8 cellular contexts compared by ENCODE assay signal in the genomic region with DNA sequence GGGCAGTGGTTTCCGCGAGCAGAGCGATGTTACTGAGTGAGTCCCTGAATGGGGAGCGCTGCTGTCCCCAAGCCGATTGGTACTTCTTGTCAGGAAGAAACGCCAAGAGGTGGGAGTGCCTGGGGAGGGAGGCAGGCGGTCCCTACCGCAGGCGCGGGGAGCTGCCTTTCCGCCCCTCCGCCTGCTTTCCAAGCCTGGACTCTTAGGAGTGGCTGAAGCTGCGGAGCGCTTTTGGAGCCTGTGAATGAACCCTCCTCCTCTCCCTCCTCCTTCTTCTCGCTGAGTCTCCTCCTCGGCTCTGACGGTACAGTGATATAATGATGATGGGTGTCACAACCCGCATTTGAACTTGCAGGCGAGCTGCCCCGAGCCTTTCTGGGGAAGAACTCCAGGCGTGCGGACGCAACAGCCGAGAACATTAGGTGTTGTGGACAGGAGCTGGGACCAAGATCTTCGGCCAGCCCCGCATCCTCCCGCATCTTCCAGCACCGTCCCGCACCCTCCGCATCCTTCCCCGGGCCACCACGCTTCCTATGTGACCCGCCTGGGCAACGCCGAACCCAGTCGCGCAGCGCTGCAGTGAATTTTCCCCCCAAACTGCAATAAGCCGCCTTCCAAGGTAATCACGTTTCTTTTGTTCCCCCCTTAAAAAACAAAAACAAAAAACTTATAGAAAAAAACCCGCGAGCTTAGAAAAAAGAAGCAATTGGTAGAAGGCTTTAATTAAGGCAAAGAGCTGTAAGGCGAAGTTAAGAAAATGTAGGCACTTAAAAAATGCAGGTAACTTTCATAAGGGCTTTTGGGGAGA. TPM values are rescaled to one million over a fixed set of nuclear protein-coding genes. Genes with fewer than 3 reads are reported as not detected.
DNase-seq lines count a peak whose midpoint lies in the region; ATAC-seq and TF ChIP-seq lines count a peak whose summit lies in the region.

A gene (plus strand): TSS at position 340 of the 808 bp plus-strand sequence. CDS start 11,775 bp downstream, outside the sequence.

- H3K36me3 ChIP-seq in RWPE2 (ENCODE audit: low read depth) (no peaks in the 10 kb centered on the region), ectodermal cell (ENCODE audit: control insufficient read depth, insufficient read depth, low read length) (no peaks in the 10 kb centered on the region), subcutaneous abdominal adipose tissue (ENCODE audit: control insufficient read depth in 5 of 5, insufficient read depth in 5 of 5, low read length in 5 of 5) (no peaks in the 10 kb centered on the region)

- peaks cover 73% of the 10 kb centered on the region for H3K27me3 ChIP-seq in RWPE2 (ENCODE audit: insufficient read depth, poor library complexity, severe bottlenecking)
- H3K27me3 ChIP-seq in ectodermal cell (ENCODE audit: control insufficient read depth, insufficient read depth, low read length, poor library complexity, severe bottlenecking) = no peaks in the 10 kb centered on the region
- H3K27me3 ChIP-seq in subcutaneous abdominal adipose tissue (ENCODE audit: control insufficient read depth in 5 of 5, insufficient read depth in 4 of 5, low read length in 5 of 5) = peaks cover 10 to 44% (median 26%) of the 10 kb centered on the region in 5 donors

- H3K4me1 ChIP-seq in RWPE2 (ENCODE audit: insufficient read depth, poor library complexity, severe bottlenecking) (peaks cover 11% of the 10 kb centered on the region), ectodermal cell (ENCODE audit: control insufficient read depth, insufficient read depth, low read length) (peaks cover 34% of the 10 kb centered on the region), subcutaneous abdominal adipose tissue (ENCODE audit: control insufficient read depth in 5 of 5, insufficient read depth in 5 of 5, low read length in 5 of 5) (peaks cover 2 to 47% (median 40%) of the 10 kb centered on the region in 5 donors)

- no peak for TF ChIP-seq POLR2A in lower leg skin (IDR thresholded peaks at IDR 0.05)

- H3K9ac ChIP-seq in subcutaneous abdominal adipose tissue (ENCODE audit: low read length in 5 of 5) = peak within 1 kb of the TSS in 3 of 5 donors; percentile 39 to 53 (median 52)

- H3K9me3 Mint-ChIP-seq in activated CD4-positive, alpha-beta T cell treated with anti-CD3 and anti-CD28 coated beads for 36 hours (ENCODE audit: low read depth) = no peaks in the 10 kb centered on the region

- H3K36me3 Mint-ChIP-seq in activated CD4-positive, alpha-beta T cell treated with anti-CD3 and anti-CD28 coated beads for 36 hours (ENCODE audit: low read depth) = no peaks in the 10 kb centered on the region

- H3K4me3 Mint-ChIP-seq in activated CD4-positive, alpha-beta T cell treated with anti-CD3 and anti-CD28 coated beads for 36 hours = peak within 1 kb of the TSS; percentile 75

- peak within 1 kb of the TSS; percentile 34 for H3K4me3 ChIP-seq in RWPE2 (ENCODE audit: severe bottlenecking)
- H3K4me3 ChIP-seq in ectodermal cell (ENCODE audit: insufficient read depth, low read depth, low read length) = peak within 1 kb of the TSS; percentile 80
- peak within 1 kb of the TSS; percentile 24 for H3K4me3 ChIP-seq in lower leg skin (ENCODE audit: low read depth, poor library complexity, severe bottlenecking)
- peak within 1 kb of the TSS; percentile 52 to 80 (median 74) for H3K4me3 ChIP-seq in subcutaneous abdominal adipose tissue (ENCODE audit: low read depth in 1 of 5, low read length in 5 of 5)

- WGBS in ectodermal cell, 2 experiments = 0 to 1% methylated on average over 42 to 43 of the region's 43 CpGs
- 1 to 2% methylated on average over 40 to 43 of the region's 43 CpGs for WGBS in lower leg skin, 2 donors

- intact Hi-C loops in activated CD4-positive, alpha-beta T cell treated with anti-CD3 and anti-CD28 coated beads for 36 hours (cut with DNase I, micrococcal nuclease) = loop anchor here (2.0 to 10.0 kb wide), 4 partner anchors 91 to 1119 kb away; a partner anchor contains a TSS
- intact Hi-C loops in lower leg skin (cut with DNase I; ENCODE audit: low total_unique reads) = no loop called here

- no peak within 1 kb of the TSS for H3K27ac ChIP-seq in RWPE2 (ENCODE audit: poor library complexity, severe bottlenecking)
- peak within 1 kb of the TSS; percentile 92 for H3K27ac ChIP-seq in ectodermal cell (ENCODE audit: insufficient read depth, low read depth, low read length, poor library complexity, severe bottlenecking)
- peak within 1 kb of the TSS; percentile 44 for H3K27ac ChIP-seq in subcutaneous abdominal adipose tissue (ENCODE audit: low read depth, low read length)

- ATAC-seq in activated CD4-positive, alpha-beta T cell treated with anti-CD3 and anti-CD28 coated beads for 36 hours = no peak
- ATAC-seq in RWPE2 (ENCODE audit: low read depth) = peak; percentile 2; the same call in 1 of the 3 replicates
- no peak for ATAC-seq in HG03457 (IDR thresholded peaks at IDR 0.05; ENCODE audit: unreplicated experiment)

- peaks cover 38% of the 10 kb centered on the region for H3K4me1 Mint-ChIP-seq in activated CD4-positive, alpha-beta T cell treated with anti-CD3 and anti-CD28 coated beads for 36 hours

- POLR2A ChIA-PET in activated CD4-positive, alpha-beta T cell treated with anti-CD3 and anti-CD28 coated beads for 36 hours (lab: Charles Lee) = interaction anchor here (0.6 kb wide), 1 partner anchor 1119 kb away, joined by 4 read pairs; no protein-coding TSS in a partner anchor

- DNase-seq in activated CD4-positive, alpha-beta T cell treated with anti-CD3 and anti-CD28 coated beads for 36 hours = peak; percentile 14
- DNase-seq in activated CD4-positive, alpha-beta T cell treated with anti-CD3 and anti-CD28 coated beads for 4 hours = no peak
- DNase-seq in RWPE2 (ENCODE audit: low spot score) (no peak), lower leg skin (ENCODE audit: low spot score in 2 of 2) (peak; percentile 67 to 93), NCI-H146 (lab: John Stamatoyannopoulos, UW) (no peak)

- no peak within 1 kb of the TSS for H3K27ac Mint-ChIP-seq in activated CD4-positive, alpha-beta T cell treated with anti-CD3 and anti-CD28 coated beads for 36 hours

- CTCF ChIA-PET in activated CD4-positive, alpha-beta T cell treated with anti-CD3 and anti-CD28 coated beads for 36 hours (lab: Charles Lee) = interaction anchor here (0.6 to 0.7 kb wide), 2 partner anchors 17 to 271 kb away, joined by 3 read pairs; no protein-coding TSS in a partner anchor

- TF ChIP-seq CTCF in RWPE2 (IDR thresholded peaks at IDR 0.05; ENCODE audit: poor library complexity, severe bottlenecking) (no peak), lower leg skin (IDR thresholded peaks at IDR 0.05) (no peak)

- H3K27me3 Mint-ChIP-seq in activated CD4-positive, alpha-beta T cell treated with anti-CD3 and anti-CD28 coated beads for 36 hours = peaks cover 66% of the 10 kb centered on the region

- H3K9me3 ChIP-seq in RWPE2 (ENCODE audit: severe bottlenecking) (no peaks in the 10 kb centered on the region), ectodermal cell (ENCODE audit: control insufficient read depth, low read length) (no peaks in the 10 kb centered on the region), subcutaneous abdominal adipose tissue (ENCODE audit: control insufficient read depth in 5 of 5, low read length in 5 of 5) (no peaks in the 10 kb centered on the region)

RNA-seq across cellular contexts. Expression of the gene that starts here (rescaled TPM):
- total RNA-seq in activated CD4-positive, alpha-beta T cell treated with anti-CD3 and anti-CD28 coated beads for 36 hours = not detected
- polyA plus RNA-seq in ectodermal cell (2013, experiment 1 of 4) = 94.5 TPM
- polyA plus RNA-seq in ectodermal cell (2013, experiment 2 of 4) = 84.8 TPM
- polyA plus RNA-seq in ectodermal cell (2013, experiment 3 of 4) = 78.8 TPM
- 86.4 TPM for polyA plus RNA-seq in ectodermal cell (2013, experiment 4 of 4)
- 10 to 100 TPM; 21.2 to 44.1 (median 36.5) TPM for total RNA-seq in lower leg skin

Comparison
In these comparisons a context has a peak if more than half of its experiments do, and no peak if none do; other contexts are left out.
1. RNA of the gene that starts here (total RNA-seq): 21.2 to 44.1 TPM in lower leg skin; not detected in activated CD4-positive, alpha-beta T cell treated with anti-CD3 and anti-CD28 coated beads for 36 hours; every median in the first group is over 10 times any median in the second.
2. Peak in DNase-seq in activated CD4-positive, alpha-beta T cell treated with anti-CD3 and anti-CD28 coated beads for 36 hours; RNA of the gene not detected or under 1 TPM.
3. DNase-seq: peak in lower leg skin (2 of 2); none in activated CD4-positive, alpha-beta T cell treated with anti-CD3 and anti-CD28 coated beads for 4 hours (0 of 2), RWPE2 (single experiment) and NCI-H146 (single experiment).
4. H3K4me3 ChIP-seq: peak in every context shown above with its lines; median percentile 80 in ectodermal cell; 74 in subcutaneous abdominal adipose tissue; 34 in RWPE2; 24 in lower leg skin.